1 cellular context compared by ENCODE assay signal in genomic region chr13:48975926-48976676, GRCh38.
TF ChIP-seq lines count a peak whose summit lies in the region.

No MANE protein-coding gene starts in this region.

TF ChIP-seq in K562, 482 proteins besides CTCF, POLR2A, EP300 and RAD21 (continued from another document):
- TF ChIP-seq ZNF407 (IDR thresholded peaks at IDR 0.05; ENCODE audit: low read depth) = no peak
- no peak for TF ChIP-seq HMG20A (CRISPR knock-in tag; conservative IDR thresholded peaks at IDR 0.05)
- TF ChIP-seq ELF2 (CRISPR knock-in tag; IDR thresholded peaks at IDR 0.05) = no peak
- peak; percentile 81 for TF ChIP-seq NCOA6 (IDR thresholded peaks at IDR 0.05)
- no peak for TF ChIP-seq ATF3 (IDR thresholded peaks at IDR 0.05)
- TF ChIP-seq ATF3 (CRISPR knock-in tag; conservative IDR thresholded peaks at IDR 0.05) = no peak
- TF ChIP-seq RBM34 (IDR thresholded peaks at IDR 0.05; ENCODE audit: borderline replicate concordance, insufficient read depth, low read length) = no peak
- peak; percentile 15; the same call in 1 of the 2 replicates for TF ChIP-seq GABPA (tag; conservative IDR thresholded peaks at IDR 0.05; ENCODE audit: low read depth)
- no peak for TF ChIP-seq SMARCA4 (IDR thresholded peaks at IDR 0.05)
- TF ChIP-seq UBTF (IDR thresholded peaks at IDR 0.05; ENCODE audit: borderline replicate concordance in 1 of 2, low read depth in 2 of 2, low read length in 2 of 2) = peak; percentile 72 to 78; a peak in 2 of 4 replicates
- TF ChIP-seq TRIM25 (IDR thresholded peaks at IDR 0.05; ENCODE audit: borderline replicate concordance) = no peak
- 0 out of 2 replicates have a peak, but pooled peaks have one; percentile 48 for TF ChIP-seq CUX1 (CRISPR knock-in tag; IDR thresholded peaks at IDR 0.05)
- TF ChIP-seq RFX1 (IDR thresholded peaks at IDR 0.05) = no peak
- peak; percentile 46 for TF ChIP-seq L3MBTL2 (IDR thresholded peaks at IDR 0.05)
- 0 out of 4 replicates have a peak, but pooled peaks of 1 of the 2 experiments have one; percentile 22 for TF ChIP-seq TEAD1 (CRISPR knock-in tag; IDR thresholded peaks at IDR 0.05)
- TF ChIP-seq LCOR (CRISPR knock-in tag; IDR thresholded peaks at IDR 0.05) = 0 out of 2 replicates have a peak, but pooled peaks have one; percentile 14
- no peak for TF ChIP-seq FOXP4 (CRISPR knock-in tag; IDR thresholded peaks at IDR 0.05; ENCODE audit: borderline replicate concordance)
- no peak for TF ChIP-seq KLF10 (CRISPR knock-in tag; IDR thresholded peaks at IDR 0.05)
